1 cellular context compared by ENCODE assay signal in genomic region chr1:32871364-32872188, GRCh38.
TF ChIP-seq lines count a peak whose summit lies in the region.

No MANE protein-coding gene starts in this region.

TF ChIP-seq in H1, 55 proteins besides CTCF, POLR2A, EP300 and RAD21:
- TF ChIP-seq EZH2 (IDR thresholded peaks at IDR 0.05; ENCODE audit: low read depth, low read length, severe bottlenecking) (peak; percentile 50), BACH1 (IDR thresholded peaks at IDR 0.05; ENCODE audit: low read length) (no peak), SUZ12 (IDR thresholded peaks at IDR 0.05; ENCODE audit: low read length) (peak; percentile 61; the same call in 1 of the 2 replicates)
TF ChIP-seq in H1: peak in this region for 2.
